ENCODE assay signal across 9 cellular contexts in the genomic region with DNA sequence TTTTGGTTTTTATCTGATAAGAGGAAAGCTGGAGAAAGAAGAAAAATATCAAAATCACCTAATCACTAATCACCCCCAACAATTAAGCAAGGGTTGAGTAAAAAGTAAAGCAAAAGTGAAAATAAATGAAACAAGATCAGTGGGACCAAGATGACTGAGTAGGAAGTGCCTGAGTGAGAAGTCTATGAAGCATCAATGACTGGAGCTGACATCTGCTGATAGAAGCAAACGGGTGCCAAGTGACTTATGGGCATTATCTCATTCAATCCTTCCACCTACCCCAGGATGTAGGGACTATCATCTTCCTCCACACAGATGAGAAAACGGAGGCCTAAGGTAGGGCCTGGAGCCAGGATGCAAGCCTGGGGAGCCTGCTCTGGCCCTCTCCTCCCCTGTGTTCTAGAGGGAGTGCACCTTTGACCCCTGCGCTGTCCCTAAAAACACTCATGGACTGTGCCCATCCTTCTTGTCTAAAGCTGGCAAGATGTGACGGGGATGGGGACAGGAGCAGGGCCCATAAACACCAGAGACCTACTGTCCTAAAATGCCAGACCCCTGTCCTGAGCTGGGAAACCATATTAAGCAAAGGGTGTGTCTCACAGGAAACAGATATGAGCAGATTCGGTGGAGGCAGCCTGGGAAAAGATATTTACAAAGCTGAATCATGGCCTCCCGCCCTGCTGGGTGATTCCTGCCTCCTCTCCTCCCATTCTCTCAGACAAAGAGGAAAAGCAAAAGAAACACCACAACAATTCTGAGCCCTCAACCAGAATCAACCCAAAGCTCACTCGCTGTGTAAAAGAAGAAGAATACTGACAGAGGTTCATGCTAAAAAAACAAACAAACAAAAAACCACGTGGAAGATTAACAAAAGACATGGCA.
DNase-seq lines count a peak whose midpoint lies in the region; ATAC-seq and TF ChIP-seq lines count a peak whose summit lies in the region.
"Had no signal": no experiment of that assay in that cellular context is flagged by ENCODE, and none has a peak within 500 bp of the region (broad histone marks: within the 10 kb centered on the region; RNA-seq: fewer than 3 reads in every experiment).

No MANE protein-coding gene starts in this region.

- CTCF ChIA-PET in Panc1 (lab: Charles Lee), result no interaction called here

- no TSS peak for BruUV-seq in Panc1 (replicated peaks; lab: Mats Ljungman, UMichigan)

- in situ Hi-C loops in Panc1 (cut with HindIII; ENCODE audit: low pct_unique_long_range_greater_than_20kb, low sequenced_read_pairs), result no loop called here

- H3K36me3 Mint-ChIP-seq in activated T-cell treated with anti-CD3 and anti-CD28 coated beads, Interleukin-2, amount 50 U/mL, for 24 hours (ENCODE audit: low read depth), result peaks cover 21% of the 10 kb centered on the region
- H3K36me3 Mint-ChIP-seq in dendritic cell treated with granulocyte-macrophage colony-stimulating factor and Interleukin-4, amounts not matched to agents 40 ng/mL and 50 ng/mL, for 4 days (ENCODE audit: low read depth), result peaks cover 26% of the 10 kb centered on the region
- H3K36me3 Mint-ChIP-seq in stimulated activated naive B cell treated with anti-CD40 and anti-IgM and Interleukin-4, amounts not matched to agents 10 μg/mL and 1 μg/mL and 100 μg/mL, for 72 hours, result peaks cover 55 to 63% of the 10 kb centered on the region in 2 donors
- no peaks in the 10 kb centered on the region for H3K36me3 Mint-ChIP-seq in nephron progenitor cell (ENCODE audit: low read depth)

- H3K27ac ChIP-seq in Panc1 (ENCODE audit: low read length), result no peak overlapping the region

- peak; percentile 44 for DNase-seq in activated T-cell treated with anti-CD3 and anti-CD28 coated beads, Interleukin-2, amount 50 U/mL, for 24 hours
- DNase-seq in activated T-cell treated with anti-CD3 and anti-CD28 coated beads for 4 hours (no peak), Panc1 (ENCODE audit: low read depth, low spot score) (peak; percentile 15), SKM-1 (lab: John Stamatoyannopoulos, UW; ENCODE audit: unreplicated experiment) (no peak), nephron progenitor cell (no peak), SKM-1 treated with dmso at 0.1 percent for 144 hours (lab: John Stamatoyannopoulos, UW; ENCODE audit: unreplicated experiment) (no peak)
- DNase-seq in stimulated activated naive B cell treated with anti-CD40 and anti-IgM and Interleukin-4, amounts not matched to agents 10 μg/mL and 1 μg/mL and 100 μg/mL, for 72 hours, result no peak
- DNase-seq: AML-193 had no signal

- no peaks in the 10 kb centered on the region for H3K4me1 ChIP-seq in Panc1 (ENCODE audit: control insufficient read depth, insufficient read depth, low read length)

- H3K4me1 Mint-ChIP-seq in activated T-cell treated with anti-CD3 and anti-CD28 coated beads, Interleukin-2, amount 50 U/mL, for 24 hours (ENCODE audit: low read depth), result peaks cover 37% of the 10 kb centered on the region
- H3K4me1 Mint-ChIP-seq in dendritic cell treated with granulocyte-macrophage colony-stimulating factor and Interleukin-4, amounts not matched to agents 40 ng/mL and 50 ng/mL, for 4 days (ENCODE audit: low read depth), result peaks cover 31% of the 10 kb centered on the region
- H3K4me1 Mint-ChIP-seq in stimulated activated naive B cell treated with anti-CD40 and anti-IgM and Interleukin-4, amounts not matched to agents 10 μg/mL and 1 μg/mL and 100 μg/mL, for 72 hours, result peaks cover 24 to 50% of the 10 kb centered on the region in 2 donors
- peaks cover 22% of the 10 kb centered on the region for H3K4me1 Mint-ChIP-seq in nephron progenitor cell

- no peaks in the 10 kb centered on the region for H3K9me3 ChIP-seq in Panc1 (ENCODE audit: control insufficient read depth, insufficient read depth, low read depth, low read length)

- H3K4me3 ChIP-seq in Panc1 (ENCODE audit: low read depth in 2 of 2, low read length in 2 of 2), result no peak overlapping the region

- no peaks in the 10 kb centered on the region for H3K27me3 ChIP-seq in Panc1 (ENCODE audit: control insufficient read depth, insufficient read depth, low read length)

- no peaks in the 10 kb centered on the region for H3K9me3 Mint-ChIP-seq in activated T-cell treated with anti-CD3 and anti-CD28 coated beads, Interleukin-2, amount 50 U/mL, for 24 hours
- H3K9me3 Mint-ChIP-seq in dendritic cell treated with granulocyte-macrophage colony-stimulating factor and Interleukin-4, amounts not matched to agents 40 ng/mL and 50 ng/mL, for 4 days, result no peaks in the 10 kb centered on the region
- no peaks in the 10 kb centered on the region for H3K9me3 Mint-ChIP-seq in stimulated activated naive B cell treated with anti-CD40 and anti-IgM and Interleukin-4, amounts not matched to agents 10 μg/mL and 1 μg/mL and 100 μg/mL, for 72 hours
- H3K9me3 Mint-ChIP-seq in nephron progenitor cell, result no peaks in the 10 kb centered on the region

- TF ChIP-seq CTCF in Panc1 (IDR thresholded peaks at IDR 0.05) (no peak), nephron progenitor cell (IDR thresholded peaks at IDR 0.05) (no peak)

- no peak; the same call in 1 of the 2 replicates for ATAC-seq in Panc1
- peak; percentile 48 to 75 for ATAC-seq in stimulated activated naive B cell treated with anti-CD40 and anti-IgM and Interleukin-4, amounts not matched to agents 10 μg/mL and 1 μg/mL and 100 μg/mL, for 72 hours (replicated peaks)

- H3K27ac Mint-ChIP-seq in activated T-cell treated with anti-CD3 and anti-CD28 coated beads, Interleukin-2, amount 50 U/mL, for 24 hours, result peak overlapping the region; percentile 84
- peak overlapping the region; percentile 69 for H3K27ac Mint-ChIP-seq in dendritic cell treated with granulocyte-macrophage colony-stimulating factor and Interleukin-4, amounts not matched to agents 40 ng/mL and 50 ng/mL, for 4 days
- peak overlapping the region; percentile 56 for H3K27ac Mint-ChIP-seq in stimulated activated naive B cell treated with anti-CD40 and anti-IgM and Interleukin-4, amounts not matched to agents 10 μg/mL and 1 μg/mL and 100 μg/mL, for 72 hours
- no peak overlapping the region for H3K27ac Mint-ChIP-seq in nephron progenitor cell

- no peak overlapping the region for H3K4me3 Mint-ChIP-seq in activated T-cell treated with anti-CD3 and anti-CD28 coated beads, Interleukin-2, amount 50 U/mL, for 24 hours
- no peak overlapping the region for H3K4me3 Mint-ChIP-seq in dendritic cell treated with granulocyte-macrophage colony-stimulating factor and Interleukin-4, amounts not matched to agents 40 ng/mL and 50 ng/mL, for 4 days
- no peak overlapping the region for H3K4me3 Mint-ChIP-seq in stimulated activated naive B cell treated with anti-CD40 and anti-IgM and Interleukin-4, amounts not matched to agents 10 μg/mL and 1 μg/mL and 100 μg/mL, for 72 hours
- H3K4me3 Mint-ChIP-seq in nephron progenitor cell, result no peak overlapping the region

- POLR2A ChIA-PET in Panc1 (lab: Charles Lee), result no interaction called here

- no peaks in the 10 kb centered on the region for H3K36me3 ChIP-seq in Panc1 (ENCODE audit: control insufficient read depth, insufficient read depth, low read length)

- intact Hi-C loops in Panc1 (cut with micrococcal nuclease; ENCODE audit: unreplicated experiment), result no loop called here
- intact Hi-C loops in dendritic cell treated with granulocyte-macrophage colony-stimulating factor and Interleukin-4, amounts not matched to agents 40 ng/mL and 50 ng/mL, for 4 days (cut with micrococcal nuclease), result no loop called here

- H3K27me3 Mint-ChIP-seq in activated T-cell treated with anti-CD3 and anti-CD28 coated beads, Interleukin-2, amount 50 U/mL, for 24 hours, result no peaks in the 10 kb centered on the region
- H3K27me3 Mint-ChIP-seq in dendritic cell treated with granulocyte-macrophage colony-stimulating factor and Interleukin-4, amounts not matched to agents 40 ng/mL and 50 ng/mL, for 4 days, result no peaks in the 10 kb centered on the region
- no peaks in the 10 kb centered on the region for H3K27me3 Mint-ChIP-seq in stimulated activated naive B cell treated with anti-CD40 and anti-IgM and Interleukin-4, amounts not matched to agents 10 μg/mL and 1 μg/mL and 100 μg/mL, for 72 hours
- H3K27me3 Mint-ChIP-seq in nephron progenitor cell (ENCODE audit: low read depth, poor library complexity), result peaks cover 1% of the 10 kb centered on the region

Comparison
In these comparisons a context has a peak if more than half of its experiments do, and no peak if none do; other contexts are left out.
1. DNase-seq: peak in activated T-cell treated with anti-CD3 and anti-CD28 coated beads, Interleukin-2, amount 50 U/mL, for 24 hours (single experiment) and Panc1 (single experiment); none in activated T-cell treated with anti-CD3 and anti-CD28 coated beads for 4 hours (single experiment), stimulated activated naive B cell treated with anti-CD40 and anti-IgM and Interleukin-4, amounts not matched to agents 10 μg/mL and 1 μg/mL and 100 μg/mL, for 72 hours (single experiment), SKM-1 (single experiment), nephron progenitor cell (single experiment) and SKM-1 treated with dmso at 0.1 percent for 144 hours (single experiment).